In the genomic region with DNA sequence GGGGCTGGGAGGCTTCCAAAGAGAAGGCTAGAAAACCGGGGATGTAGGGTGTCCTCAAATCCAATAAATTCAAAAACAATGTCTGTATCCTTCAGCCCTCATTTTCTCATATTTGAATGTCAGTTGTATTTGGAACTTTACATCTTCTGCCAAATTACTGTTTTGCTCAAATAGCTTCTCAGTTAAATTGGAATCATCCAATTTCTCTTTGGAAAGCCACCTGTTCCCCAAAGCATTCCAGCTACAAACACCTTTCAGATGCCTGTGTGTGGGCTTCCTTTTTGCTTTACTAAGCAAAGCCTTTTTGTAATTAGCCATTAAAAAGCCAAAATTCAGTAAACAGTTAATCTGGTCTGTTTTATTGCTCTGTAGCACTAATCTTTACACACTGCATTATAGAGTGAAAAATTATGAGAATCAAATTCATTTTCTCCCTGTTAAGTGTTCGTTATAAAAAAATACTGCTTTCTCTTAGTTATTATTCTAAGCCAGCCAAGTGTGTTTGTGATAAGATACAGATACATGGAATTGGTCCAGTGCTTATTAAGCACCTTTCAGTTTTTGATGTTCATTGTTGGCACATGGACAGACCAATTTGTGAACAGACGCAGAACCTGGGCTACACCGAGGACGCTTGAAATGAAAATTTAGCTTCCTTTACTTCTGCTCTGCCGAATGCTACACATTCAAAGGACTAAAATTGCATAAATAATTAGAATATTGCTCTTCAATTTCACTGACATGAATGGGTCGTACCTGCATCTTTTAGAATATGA, we compare ENCODE assay signal across 22 cellular contexts.
DNase-seq lines count a peak whose midpoint lies in the region; ATAC-seq lines count a peak whose summit lies in the region.
"Had no signal": no experiment of that assay in that cellular context is flagged by ENCODE, and none has a peak within 500 bp of the region (broad histone marks: within the 10 kb centered on the region; RNA-seq: fewer than 3 reads in every experiment).

No MANE protein-coding gene starts in this region.

- H3K36me3 Mint-ChIP-seq in activated naive CD4-positive, alpha-beta T cell treated with anti-CD3 and anti-CD28 coated beads, Interleukin-2, amount 10 ng/mL, durations not matched to agents 7 days and 5 days, result no peaks in the 10 kb centered on the region
- no peaks in the 10 kb centered on the region for H3K36me3 Mint-ChIP-seq in activated T-helper 2 cell treated with anti-CD3 and anti-CD28 coated beads, Interferon-gamma antibody, Interleukin-2, Interleukin-4, amounts not matched to agents 10 μg/mL and 5 μg/mL and 100 μg/mL, durations not matched to agents 14 hours and 24 hours and 36 hours (ENCODE audit: low read depth)

- intact Hi-C loops in activated T-helper 2 cell treated with anti-CD3 and anti-CD28 coated beads, Interferon-gamma antibody, Interleukin-2, Interleukin-4, amounts not matched to agents 10 μg/mL and 5 μg/mL and 100 μg/mL, durations not matched to agents 14 hours and 24 hours and 36 hours (cut with micrococcal nuclease), result no loop called here

- no peak overlapping the region for H3K4me3 Mint-ChIP-seq in activated naive CD4-positive, alpha-beta T cell treated with anti-CD3 and anti-CD28 coated beads, Interleukin-2, amount 10 ng/mL, durations not matched to agents 7 days and 5 days
- no peak overlapping the region for H3K4me3 Mint-ChIP-seq in activated T-helper 2 cell treated with anti-CD3 and anti-CD28 coated beads, Interferon-gamma antibody, Interleukin-2, Interleukin-4, amounts not matched to agents 10 μg/mL and 5 μg/mL and 100 μg/mL, durations not matched to agents 14 hours and 24 hours and 36 hours (ENCODE audit: low read depth)
- H3K4me3 Mint-ChIP-seq: HFFc6, memory B cell had no signal

- CTCF ChIA-PET in activated naive CD4-positive, alpha-beta T cell treated with anti-CD3 and anti-CD28 coated beads, Interleukin-2, amount 10 ng/mL, durations not matched to agents 7 days and 5 days (lab: Charles Lee), result interaction anchor here (1.0 to 2.9 kb wide), 7 partner anchors 8 to 284 kb away, joined by 3 to 23 read pairs (median 6); no protein-coding TSS in a partner anchor

- H3K27me3 Mint-ChIP-seq in activated naive CD4-positive, alpha-beta T cell treated with anti-CD3 and anti-CD28 coated beads, Interleukin-2, amount 10 ng/mL, durations not matched to agents 7 days and 5 days, result peaks cover 4% of the 10 kb centered on the region
- no peaks in the 10 kb centered on the region for H3K27me3 Mint-ChIP-seq in activated T-helper 2 cell treated with anti-CD3 and anti-CD28 coated beads, Interferon-gamma antibody, Interleukin-2, Interleukin-4, amounts not matched to agents 10 μg/mL and 5 μg/mL and 100 μg/mL, durations not matched to agents 14 hours and 24 hours and 36 hours (ENCODE audit: low read depth)
- H3K27me3 Mint-ChIP-seq: memory B cell had no signal

- H3K4me1 Mint-ChIP-seq in activated naive CD4-positive, alpha-beta T cell treated with anti-CD3 and anti-CD28 coated beads, Interleukin-2, amount 10 ng/mL, durations not matched to agents 7 days and 5 days, result peaks cover 20% of the 10 kb centered on the region
- H3K4me1 Mint-ChIP-seq in activated T-helper 2 cell treated with anti-CD3 and anti-CD28 coated beads, Interferon-gamma antibody, Interleukin-2, Interleukin-4, amounts not matched to agents 10 μg/mL and 5 μg/mL and 100 μg/mL, durations not matched to agents 14 hours and 24 hours and 36 hours (ENCODE audit: low read depth), result peaks cover 9% of the 10 kb centered on the region
- H3K4me1 Mint-ChIP-seq: memory B cell had no signal

- ATAC-seq in GM18867 (IDR thresholded peaks at IDR 0.05; ENCODE audit: unreplicated experiment) (no peak), GM21737 (IDR thresholded peaks at IDR 0.05; ENCODE audit: unreplicated experiment) (no peak)
- ATAC-seq: GM12878 had no signal

- peak overlapping the region; percentile 78 for H3K27ac Mint-ChIP-seq in activated naive CD4-positive, alpha-beta T cell treated with anti-CD3 and anti-CD28 coated beads, Interleukin-2, amount 10 ng/mL, durations not matched to agents 7 days and 5 days
- H3K27ac Mint-ChIP-seq in activated T-helper 2 cell treated with anti-CD3 and anti-CD28 coated beads, Interferon-gamma antibody, Interleukin-2, Interleukin-4, amounts not matched to agents 10 μg/mL and 5 μg/mL and 100 μg/mL, durations not matched to agents 14 hours and 24 hours and 36 hours, result peak overlapping the region; percentile 20
- H3K27ac Mint-ChIP-seq: HFFc6, memory B cell had no signal

- no peaks in the 10 kb centered on the region for H3K9me3 Mint-ChIP-seq in activated naive CD4-positive, alpha-beta T cell treated with anti-CD3 and anti-CD28 coated beads, Interleukin-2, amount 10 ng/mL, durations not matched to agents 7 days and 5 days
- peaks cover 5% of the 10 kb centered on the region for H3K9me3 Mint-ChIP-seq in activated T-helper 2 cell treated with anti-CD3 and anti-CD28 coated beads, Interferon-gamma antibody, Interleukin-2, Interleukin-4, amounts not matched to agents 10 μg/mL and 5 μg/mL and 100 μg/mL, durations not matched to agents 14 hours and 24 hours and 36 hours
- H3K9me3 Mint-ChIP-seq: memory B cell had no signal

- no peak for DNase-seq in activated naive CD4-positive, alpha-beta T cell treated with anti-CD3 and anti-CD28 coated beads, Interleukin-2, amount 10 ng/mL, durations not matched to agents 7 days and 5 days
- no peak for DNase-seq in activated naive CD4-positive, alpha-beta T cell treated with anti-CD3 and anti-CD28 coated beads, Interleukin-2, amount 50 U/mL, for 16 hours
- DNase-seq in NCI-H1694 treated with DMSO at 0.1 percent for 48 hours (lab: John Stamatoyannopoulos, UW), result peak; percentile 86
- DNase-seq in activated T-helper 2 cell treated with anti-CD3 and anti-CD28 coated beads, Interferon-gamma antibody, Interleukin-2, Interleukin-4, amounts not matched to agents 10 μg/mL and 5 μg/mL and 100 μg/mL, durations not matched to agents 14 hours and 24 hours and 36 hours (ENCODE audit: low spot score), result no peak
- no peak for DNase-seq in islet precursor cell
- DNase-seq: activated gamma-delta T cell; aorta; DMS79 treated with DMSO at 0.1 percent for 48 hours; HFFc6; Kasumi-1; left colon; NCI-H1048; NCI-H2107; NCI-H510A treated with DMSO at 0.1 percent for 48 hours; occipital lobe; retina; SK-N-SH; stimulated activated naive CD4-positive, alpha-beta T cell treated with Interleukin-2 at 50 U/mL for 16 hours had no signal
